Comparison of ENCODE assay signal across 1 cellular context in the genomic region with DNA sequence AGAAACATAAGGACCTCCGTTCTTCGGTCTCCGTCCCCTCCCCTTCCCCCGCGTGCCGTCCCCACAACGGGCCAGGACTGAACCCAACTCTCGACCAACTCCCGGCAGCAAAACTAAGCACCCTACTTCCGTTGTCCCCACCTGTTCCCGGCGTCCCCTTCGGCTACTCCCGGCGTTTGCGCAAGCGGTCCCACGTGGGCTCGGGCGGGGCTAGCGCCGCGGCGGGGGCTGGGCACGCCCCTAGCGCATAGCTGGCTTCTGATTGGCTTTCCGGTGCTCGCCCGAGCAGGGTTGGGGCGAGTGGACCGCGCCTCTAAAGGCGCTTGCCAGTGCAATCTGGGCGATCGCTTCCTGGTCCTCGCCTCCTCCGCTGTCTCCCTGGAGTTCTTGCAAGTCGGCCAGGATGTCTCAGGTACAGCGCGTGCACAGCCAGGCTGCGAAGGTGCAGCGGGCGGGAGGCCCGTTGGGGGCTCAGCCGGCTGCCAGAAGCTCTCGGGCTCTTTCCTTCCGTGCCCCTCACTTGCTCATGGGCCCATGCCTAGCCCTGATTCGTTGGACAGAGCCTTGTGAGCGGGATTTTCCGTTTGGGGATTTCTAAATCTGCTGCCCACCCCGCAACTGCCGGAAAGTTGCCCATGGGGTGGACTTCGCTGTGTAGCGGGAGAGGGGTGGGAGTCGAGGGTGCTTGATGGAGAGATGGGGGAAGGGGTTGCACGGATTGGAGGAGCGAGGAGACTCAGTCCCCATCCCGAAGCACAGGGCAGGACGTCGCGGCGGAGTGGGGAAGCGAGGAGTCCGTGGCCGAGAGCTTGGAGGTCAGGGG.
TF ChIP-seq lines count a peak whose summit lies in the region.

Gene C2orf76, minus strand, starts transcription at position 186 of the 823 bp plus-strand sequence. CDS start 26,875 bp downstream, outside the sequence.
Gene DBI, plus strand, starts transcription at position 329 of the 823 bp plus-strand sequence. Its CDS starts 75 bp downstream, at position 404.

TF ChIP-seq in HEK293, 187 proteins besides CTCF, POLR2A, EP300 and RAD21 (continued from another document):
- TF ChIP-seq HIC1 (tag by site-specific recombination; IDR thresholded peaks at IDR 0.05): no peak
- no peak for TF ChIP-seq ZNF37A (tag by site-specific recombination; IDR thresholded peaks at IDR 0.05)
- no peak for TF ChIP-seq PRDM1 (tag by site-specific recombination; IDR thresholded peaks at IDR 0.05)
- no peak for TF ChIP-seq ZIC2 (tag by site-specific recombination; IDR thresholded peaks at IDR 0.05)
- TF ChIP-seq GLI4 (tag by site-specific recombination; IDR thresholded peaks at IDR 0.05): no peak
- no peak for TF ChIP-seq SETDB1 (IDR thresholded peaks at IDR 0.05; ENCODE audit: insufficient read length, low read length)
- no peak for TF ChIP-seq ZNF146 (tag by site-specific recombination; IDR thresholded peaks at IDR 0.05)
- no peak for TF ChIP-seq ZNF23 (tag by site-specific recombination; IDR thresholded peaks at IDR 0.05; ENCODE audit: borderline replicate concordance)
